ENCODE assay signal across 26 cellular contexts in genomic region chr14:76121089-76121748, GRCh38.
DNase-seq lines count a peak whose midpoint lies in the region; ATAC-seq and TF ChIP-seq lines count a peak whose summit lies in the region.
"Had no signal": no experiment of that assay in that cellular context is flagged by ENCODE, and none has a peak within 500 bp of the region (broad histone marks: within the 10 kb centered on the region; RNA-seq: fewer than 3 reads in every experiment).

No MANE protein-coding gene starts in this region.

- no peaks in the 10 kb centered on the region for H3K36me3 ChIP-seq in OCI-LY3 (replicated peaks; ENCODE audit: low read depth, low read length)
- H3K36me3 ChIP-seq: BLaER1, SJSA1 had no signal

- DNase-seq in NOMO-1 treated with DMSO at 0.1 percent for 48 hours (lab: John Stamatoyannopoulos, UW; ENCODE audit: unreplicated experiment) = peak; percentile 25
- no peak for DNase-seq in NOMO-1 treated with dmso at 0.1 percent for 144 hours (lab: John Stamatoyannopoulos, UW; ENCODE audit: unreplicated experiment)
- DNase-seq in T-helper 9 cell = no peak
- DNase-seq in NCI-H2107 (lab: John Stamatoyannopoulos, UW) = no peak
- no peak for DNase-seq in anterior cingulate cortex (lab: John Stamatoyannopoulos, UW)
- DNase-seq in NCI-H1694 treated with DMSO at 0.1 percent for 48 hours (lab: John Stamatoyannopoulos, UW) = no peak
- DNase-seq: ACHN; Caco-2; CD4-positive, alpha-beta T cell; DMS 273 treated with DMSO at 0.1 percent for 48 hours; DMS79 treated with DMSO at 0.1 percent for 48 hours; IMR-90; NCI-H1105 treated with DMSO at 0.1 percent for 48 hours; NCI-H2081; NCI-H2171 treated with DMSO at 0.1 percent for 48 hours; NCI-H524 treated with DMSO at 0.1 percent for 48 hours; NCI-H82; T-helper 1 cell had no signal

- peak; percentile 48 for ATAC-seq in HG03108 (IDR thresholded peaks at IDR 0.05; ENCODE audit: unreplicated experiment)
- ATAC-seq: HCT116, Right ventricle myocardium inferior had no signal

- H3K4me2 ChIP-seq in OCI-LY3 (ENCODE audit: low read length) = peak overlapping the region; percentile 45
- H3K4me2 ChIP-seq: BLaER1, KMS-11 had no signal

- peak overlapping the region; percentile 66 for H3K27ac ChIP-seq in OCI-LY3 (ENCODE audit: low read length)
- H3K27ac ChIP-seq: 22Rv1, BLaER1, KMS-11, SJSA1 had no signal

- H3K9ac ChIP-seq in OCI-LY3 (ENCODE audit: low read length) = peak overlapping the region; percentile 6; the same call in 1 of the 2 replicates
- H3K9ac ChIP-seq: BLaER1, KMS-11 had no signal

- no peaks in the 10 kb centered on the region for H4K20me1 ChIP-seq in OCI-LY3 (ENCODE audit: insufficient read depth, low read length)
- H4K20me1 ChIP-seq: BLaER1 had no signal

- no peaks in the 10 kb centered on the region for H3K79me2 ChIP-seq in OCI-LY3 (ENCODE audit: low read length)

- no peak for TF ChIP-seq CTCF in OCI-LY3 (IDR thresholded peaks at IDR 0.05; ENCODE audit: low read depth, low read length)

- peaks cover 19% of the 10 kb centered on the region for H3K4me1 ChIP-seq in OCI-LY3 (ENCODE audit: low read length)
- H3K4me1 ChIP-seq: BLaER1, Caco-2, SJSA1 had no signal

- no peaks in the 10 kb centered on the region for H3K27me3 ChIP-seq in OCI-LY3 (ENCODE audit: low read depth, low read length)
- H3K27me3 ChIP-seq: BLaER1, SJSA1 had no signal

- H3K9me3 ChIP-seq in OCI-LY3 (ENCODE audit: insufficient read depth, low read length) = no peaks in the 10 kb centered on the region
- H3K9me3 ChIP-seq: BLaER1, Caco-2, SJSA1 had no signal

- peak overlapping the region; percentile 57 for H2AFZ ChIP-seq in OCI-LY3 (ENCODE audit: low read depth, low read length)

- no peak overlapping the region for H3K4me3 ChIP-seq in OCI-LY3 (ENCODE audit: low read length)
- H3K4me3 ChIP-seq: BLaER1, SJSA1 had no signal
